1 cellular context compared by ENCODE assay signal in the genomic region with DNA sequence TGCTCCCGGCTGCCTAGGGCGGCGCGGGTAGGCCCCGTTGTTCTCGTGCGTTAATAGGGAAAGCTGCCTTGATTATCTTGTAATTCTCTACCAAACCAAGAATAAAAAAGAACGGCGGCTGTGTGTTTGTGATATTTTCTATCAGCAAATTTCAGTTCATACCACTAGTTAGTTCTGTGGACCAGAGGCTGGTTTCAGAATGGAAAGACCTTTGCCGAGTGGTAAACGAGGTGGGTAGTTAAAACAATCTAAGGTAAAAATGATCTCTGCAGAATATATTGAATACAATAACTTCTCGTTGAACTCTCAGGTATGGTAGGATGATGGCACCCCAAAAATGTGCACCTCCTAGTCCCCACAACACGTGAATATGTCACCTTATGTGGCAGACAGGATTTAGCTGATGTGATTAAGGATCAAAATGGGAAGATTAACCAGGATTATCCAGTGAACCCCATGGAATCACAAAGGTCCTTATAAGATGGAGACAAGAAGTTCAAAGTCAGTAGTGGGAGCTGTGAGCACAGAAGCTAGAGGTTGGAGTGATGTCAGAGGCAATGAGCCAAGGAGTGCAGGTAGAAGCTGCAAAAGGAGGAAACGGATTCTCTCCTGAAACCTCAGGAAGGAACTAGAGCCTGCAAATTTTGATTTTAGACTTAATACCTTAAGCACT.
TF ChIP-seq lines count a peak whose summit lies in the region.

No MANE protein-coding gene starts in this region.

TF ChIP-seq in HepG2, 621 proteins besides CTCF, POLR2A, EP300 and RAD21:
- TF ChIP-seq TBX2 (CRISPR knock-in tag; IDR thresholded peaks at IDR 0.05; ENCODE audit: borderline replicate concordance) (0 out of 2 replicates have a peak, but pooled peaks have one; percentile 13), ZNF235 (CRISPR knock-in tag; IDR thresholded peaks at IDR 0.05; ENCODE audit: borderline replicate concordance) (0 out of 2 replicates have a peak, but pooled peaks have one; percentile 30), ZNF17 (CRISPR knock-in tag; IDR thresholded peaks at IDR 0.05) (0 out of 2 replicates have a peak, but pooled peaks have one; percentile 2), HOXD1 (CRISPR knock-in tag; IDR thresholded peaks at IDR 0.05) (0 out of 2 replicates have a peak, but pooled peaks have one; percentile 15), ETV6 (CRISPR knock-in tag; conservative IDR thresholded peaks at IDR 0.05) (no peak), ZNF33B (CRISPR knock-in tag; IDR thresholded peaks at IDR 0.05) (no peak), GATAD1 (CRISPR knock-in tag; IDR thresholded peaks at IDR 0.05) (no peak), ZNF713 (CRISPR knock-in tag; IDR thresholded peaks at IDR 0.05) (no peak), FOXJ3 (CRISPR knock-in tag; IDR thresholded peaks at IDR 0.05; ENCODE audit: borderline replicate concordance) (no peak), ZNF44 (CRISPR knock-in tag; IDR thresholded peaks at IDR 0.05) (no peak), KLF6 (CRISPR knock-in tag; IDR thresholded peaks at IDR 0.05) (0 out of 2 replicates have a peak, but pooled peaks have one; percentile 10), NR3C1 (CRISPR knock-in tag; IDR thresholded peaks at IDR 0.05) (no peak), MLLT10 (CRISPR knock-in tag; IDR thresholded peaks at IDR 0.05) (no peak), GATAD2A (CRISPR knock-in tag; IDR thresholded peaks at IDR 0.05) (no peak), ZNF549 (CRISPR knock-in tag; IDR thresholded peaks at IDR 0.05) (no peak), JDP2 (CRISPR knock-in tag; IDR thresholded peaks at IDR 0.05; ENCODE audit: borderline replicate concordance) (no peak), ZBTB42 (CRISPR knock-in tag; IDR thresholded peaks at IDR 0.05) (no peak), MXI1 (IDR thresholded peaks at IDR 0.05; ENCODE audit: borderline replicate concordance, low read depth, low read length) (no peak), POLR2G (IDR thresholded peaks at IDR 0.05; ENCODE audit: low read depth, low read length) (no peak), TMF1 (CRISPR knock-in tag; IDR thresholded peaks at IDR 0.05; ENCODE audit: low read depth) (0 out of 2 replicates have a peak, but pooled peaks have one; percentile 3), ZNF598 (CRISPR knock-in tag; IDR thresholded peaks at IDR 0.05; ENCODE audit: borderline replicate concordance) (no peak), ZIK1 (CRISPR knock-in tag; IDR thresholded peaks at IDR 0.05; ENCODE audit: borderline replicate concordance, low read depth) (no peak), SP4 (CRISPR knock-in tag; IDR thresholded peaks at IDR 0.05) (0 out of 2 replicates have a peak, but pooled peaks have one; percentile 0), ZBTB3 (CRISPR knock-in tag; IDR thresholded peaks at IDR 0.05; ENCODE audit: borderline replicate concordance, low read depth) (no peak), ZNF83 (CRISPR knock-in tag; IDR thresholded peaks at IDR 0.05; ENCODE audit: borderline replicate concordance) (no peak), LCORL (IDR thresholded peaks at IDR 0.05) (no peak), LCORL (CRISPR knock-in tag; IDR thresholded peaks at IDR 0.05) (peak; percentile 51; the same call in 1 of the 2 replicates), FOSL2 (CRISPR knock-in tag; IDR thresholded peaks at IDR 0.05) (no peak), ZSCAN25 (CRISPR knock-in tag; IDR thresholded peaks at IDR 0.05) (no peak), HMG20B (CRISPR knock-in tag; conservative IDR thresholded peaks at IDR 0.05) (no peak), TBX3 (IDR thresholded peaks at IDR 0.05; ENCODE audit: borderline replicate concordance) (no peak), KLF11 (CRISPR knock-in tag; IDR thresholded peaks at IDR 0.05) (no peak), FOXK2 (IDR thresholded peaks at IDR 0.05) (no peak), KAT8 (CRISPR knock-in tag; IDR thresholded peaks at IDR 0.05) (no peak), KLF13 (CRISPR knock-in tag; IDR thresholded peaks at IDR 0.05) (no peak), ZSCAN12 (CRISPR knock-in tag; IDR thresholded peaks at IDR 0.05) (0 out of 2 replicates have a peak, but pooled peaks have one; percentile 13), REXO4 (CRISPR knock-in tag; IDR thresholded peaks at IDR 0.05; ENCODE audit: borderline replicate concordance) (no peak), FOXM1 (CRISPR knock-in tag; IDR thresholded peaks at IDR 0.05) (0 out of 2 replicates have a peak, but pooled peaks have one; percentile 2), RFX3 (CRISPR knock-in tag; IDR thresholded peaks at IDR 0.05) (no peak), ZNF230 (CRISPR knock-in tag; IDR thresholded peaks at IDR 0.05) (no peak), SNAPC2 (CRISPR knock-in tag; IDR thresholded peaks at IDR 0.05) (no peak), TOPORS (CRISPR knock-in tag; IDR thresholded peaks at IDR 0.05) (peak; percentile 5; the same call in 1 of the 2 replicates), ZFP36L1 (CRISPR knock-in tag; IDR thresholded peaks at IDR 0.05) (0 out of 2 replicates have a peak, but pooled peaks have one; percentile 39), SAFB2 (CRISPR knock-in tag; IDR thresholded peaks at IDR 0.05; ENCODE audit: borderline replicate concordance, low read depth) (no peak)
- TF ChIP-seq, protein P1, sequence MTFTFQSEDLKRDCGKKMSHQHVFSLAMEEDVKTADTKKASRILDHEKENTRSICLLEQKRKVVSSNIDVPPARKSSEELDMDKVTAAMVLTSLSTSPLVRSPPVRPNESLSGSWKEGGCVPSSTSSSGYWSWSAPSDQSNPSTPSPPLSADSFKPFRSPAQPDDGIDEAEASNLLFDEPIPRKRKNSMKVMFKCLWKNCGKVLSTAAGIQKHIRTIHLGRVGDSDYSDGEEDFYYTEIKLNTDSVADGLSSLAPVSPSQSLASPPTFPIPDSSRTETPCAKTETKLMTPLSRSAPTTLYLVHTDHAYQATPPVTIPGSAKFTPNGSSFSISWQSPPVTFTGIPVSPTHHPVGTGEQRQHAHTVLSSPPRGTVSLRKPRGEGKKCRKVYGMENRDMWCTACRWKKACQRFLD (CRISPR knock-in tag; IDR thresholded peaks at IDR 0.05; ENCODE audit: borderline replicate concordance): no peak
- TF ChIP-seq, protein P2, sequence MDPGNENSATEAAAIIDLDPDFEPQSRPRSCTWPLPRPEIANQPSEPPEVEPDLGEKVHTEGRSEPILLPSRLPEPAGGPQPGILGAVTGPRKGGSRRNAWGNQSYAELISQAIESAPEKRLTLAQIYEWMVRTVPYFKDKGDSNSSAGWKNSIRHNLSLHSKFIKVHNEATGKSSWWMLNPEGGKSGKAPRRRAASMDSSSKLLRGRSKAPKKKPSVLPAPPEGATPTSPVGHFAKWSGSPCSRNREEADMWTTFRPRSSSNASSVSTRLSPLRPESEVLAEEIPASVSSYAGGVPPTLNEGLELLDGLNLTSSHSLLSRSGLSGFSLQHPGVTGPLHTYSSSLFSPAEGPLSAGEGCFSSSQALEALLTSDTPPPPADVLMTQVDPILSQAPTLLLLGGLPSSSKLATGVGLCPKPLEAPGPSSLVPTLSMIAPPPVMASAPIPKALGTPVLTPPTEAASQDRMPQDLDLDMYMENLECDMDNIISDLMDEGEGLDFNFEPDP (CRISPR knock-in tag; conservative IDR thresholded peaks at IDR 0.05): 0 out of 2 replicates have a peak, but pooled peaks have one; percentile 78
- TF ChIP-seq, protein P3, sequence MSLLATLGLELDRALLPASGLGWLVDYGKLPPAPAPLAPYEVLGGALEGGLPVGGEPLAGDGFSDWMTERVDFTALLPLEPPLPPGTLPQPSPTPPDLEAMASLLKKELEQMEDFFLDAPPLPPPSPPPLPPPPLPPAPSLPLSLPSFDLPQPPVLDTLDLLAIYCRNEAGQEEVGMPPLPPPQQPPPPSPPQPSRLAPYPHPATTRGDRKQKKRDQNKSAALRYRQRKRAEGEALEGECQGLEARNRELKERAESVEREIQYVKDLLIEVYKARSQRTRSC (CRISPR knock-in tag; IDR thresholded peaks at IDR 0.05; ENCODE audit: low read depth): no peak
- TF ChIP-seq, protein P4, sequence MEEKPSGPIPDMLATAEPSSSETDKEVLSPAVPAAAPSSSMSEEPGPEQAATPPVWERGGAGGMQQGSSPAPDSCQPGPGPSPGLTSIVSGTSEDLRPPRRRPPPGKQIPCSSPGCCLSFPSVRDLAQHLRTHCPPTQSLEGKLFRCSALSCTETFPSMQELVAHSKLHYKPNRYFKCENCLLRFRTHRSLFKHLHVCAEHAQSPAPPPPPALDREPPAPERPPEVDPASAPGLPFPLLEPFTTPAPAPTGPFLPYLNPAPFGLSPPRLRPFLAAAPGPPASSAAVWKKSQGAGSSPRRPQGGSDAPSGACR (CRISPR knock-in tag; IDR thresholded peaks at IDR 0.05): no peak
